Comparison of ENCODE assay signal across 17 cellular contexts in the genomic region with DNA sequence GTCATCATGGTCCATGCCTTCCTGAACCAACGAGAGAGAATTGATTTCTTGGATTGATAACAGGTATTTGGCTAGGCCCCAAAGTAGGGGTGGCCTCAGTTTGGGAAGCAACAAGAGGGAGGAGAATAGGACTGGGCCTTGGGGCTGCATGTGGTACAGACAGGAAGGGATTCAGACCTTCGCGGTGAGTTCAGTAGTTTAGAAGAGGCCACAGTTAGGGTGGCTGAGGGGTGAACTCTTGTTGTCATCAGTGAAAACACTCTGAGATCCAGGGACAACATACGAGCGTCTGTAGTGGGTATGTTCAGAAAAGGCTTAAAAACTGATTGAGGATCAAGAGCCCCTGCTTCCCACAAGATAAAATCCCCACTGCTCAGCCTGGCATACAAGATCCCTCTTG.
DNase-seq lines count a peak whose midpoint lies in the region; ATAC-seq and TF ChIP-seq lines count a peak whose summit lies in the region.
"Had no signal": no experiment of that assay in that cellular context is flagged by ENCODE, and none has a peak within 500 bp of the region (broad histone marks: within the 10 kb centered on the region; RNA-seq: fewer than 3 reads in every experiment).

No MANE protein-coding gene starts in this region.

- H3K27ac ChIP-seq in OCI-LY3 (ENCODE audit: low read length) (peak overlapping the region; percentile 97), fibroblast of lung (ENCODE audit: insufficient read depth, low read length) (peak overlapping the region; percentile 41)
- H3K27ac ChIP-seq: upper lobe of left lung had no signal

- H2AFZ ChIP-seq in OCI-LY3 (ENCODE audit: low read depth, low read length) = no peak overlapping the region
- no peak overlapping the region for H2AFZ ChIP-seq in fibroblast of lung (ENCODE audit: low read length)

- H3K9ac ChIP-seq in OCI-LY3 (ENCODE audit: low read length) = peak overlapping the region; percentile 93
- no peak overlapping the region for H3K9ac ChIP-seq in fibroblast of lung (ENCODE audit: insufficient read depth, low read length)
- H3K9ac ChIP-seq in skeletal muscle satellite cell (ENCODE audit: low read depth, low read length) = no peak overlapping the region

- no peaks in the 10 kb centered on the region for H4K20me1 ChIP-seq in OCI-LY3 (ENCODE audit: insufficient read depth, low read length)
- H4K20me1 ChIP-seq in fibroblast of lung (ENCODE audit: control insufficient read depth, extremely low read depth, insufficient read depth, low read length) = no peaks in the 10 kb centered on the region

- H3K27me3 ChIP-seq in OCI-LY3 (ENCODE audit: low read depth, low read length) (no peaks in the 10 kb centered on the region), fibroblast of lung (ENCODE audit: control insufficient read depth, insufficient read depth, low read length) (no peaks in the 10 kb centered on the region), skeletal muscle satellite cell (ENCODE audit: control insufficient read depth, insufficient read depth, low read length) (peaks cover 33% of the 10 kb centered on the region)
- H3K27me3 ChIP-seq: upper lobe of left lung had no signal

- no peak for TF ChIP-seq CTCF in OCI-LY3 (IDR thresholded peaks at IDR 0.05; ENCODE audit: low read depth, low read length)
- TF ChIP-seq CTCF in fibroblast of lung (conservative IDR thresholded peaks at IDR 0.05 in 1 of 2, IDR thresholded peaks at IDR 0.05 in 1 of 2; ENCODE audit: low read depth in 1 of 2, low read length in 2 of 2) = no peak
- TF ChIP-seq CTCF in GM13976 (IDR thresholded peaks at IDR 0.05; ENCODE audit: borderline replicate concordance, control extremely low read depth, extremely low read depth, insufficient read depth, missing control alignments) = no peak

- in situ Hi-C loops in GM13976 (cut with MboI; ENCODE audit: low sequenced_read_pairs, unreplicated experiment) = no loop called here

- H3K79me2 ChIP-seq in OCI-LY3 (ENCODE audit: low read length) (0 out of 2 replicates have a peak, but pooled peaks cover 3% of the 10 kb centered on the region), fibroblast of lung (ENCODE audit: control insufficient read depth, insufficient read depth, low read length) (no peaks in the 10 kb centered on the region)

- no peaks in the 10 kb centered on the region for H3K9me3 ChIP-seq in OCI-LY3 (ENCODE audit: insufficient read depth, low read length)
- H3K9me3 ChIP-seq in fibroblast of lung (ENCODE audit: control insufficient read depth, insufficient read depth, low read depth, low read length) = no peaks in the 10 kb centered on the region
- no peaks in the 10 kb centered on the region for H3K9me3 ChIP-seq in skeletal muscle satellite cell (replicated peaks; ENCODE audit: low read length)
- H3K9me3 ChIP-seq: upper lobe of left lung had no signal

- H3K4me1 ChIP-seq in OCI-LY3 (ENCODE audit: low read length) (peaks cover 61% of the 10 kb centered on the region), fibroblast of lung (ENCODE audit: control insufficient read depth, extremely low read depth, insufficient read depth, low read length) (peaks cover 37% of the 10 kb centered on the region), skeletal muscle satellite cell (ENCODE audit: control insufficient read depth, insufficient read depth, low read length) (peaks cover 23% of the 10 kb centered on the region)

- DNase-seq in GM03348 (ENCODE audit: low spot score) (peak; percentile 29), fibroblast of lung (ENCODE audit: low read depth in 2 of 2) (peak in 1 of 2 donors; percentile 23), GM13976 (ENCODE audit: low spot score) (no peak), NOMO-1 treated with DMSO at 0.1 percent for 48 hours (lab: John Stamatoyannopoulos, UW; ENCODE audit: unreplicated experiment) (no peak), DMS114 treated with DMSO at 0.1 percent for 48 hours (lab: John Stamatoyannopoulos, UW; ENCODE audit: unreplicated experiment) (no peak)
- DNase-seq: activated CD4-positive, alpha-beta T cell treated with anti-CD3 and anti-CD28 coated beads for 4 hours; activated naive CD8-positive, alpha-beta T cell treated with anti-CD3 and anti-CD28 coated beads for 36 hours; AML-193; NCI-H187 treated with DMSO at 0.1 percent for 48 hours; NCI-H526 treated with DMSO at 0.1 percent for 48 hours; Right ventricle myocardium superior; T-helper 9 cell; upper lobe of left lung had no signal

- no peak for ATAC-seq in GM19324 (IDR thresholded peaks at IDR 0.05; ENCODE audit: low FRiP score, unreplicated experiment)

- H3K36me3 ChIP-seq in OCI-LY3 (replicated peaks; ENCODE audit: low read depth, low read length) (peaks cover 3% of the 10 kb centered on the region), fibroblast of lung (ENCODE audit: control insufficient read depth, insufficient read depth, low read length) (no peaks in the 10 kb centered on the region), skeletal muscle satellite cell (ENCODE audit: insufficient read depth, low read length) (no peaks in the 10 kb centered on the region)
- H3K36me3 ChIP-seq: upper lobe of left lung had no signal

- H3K4me2 ChIP-seq in OCI-LY3 (ENCODE audit: low read length) (peak overlapping the region; percentile 92), fibroblast of lung (ENCODE audit: extremely low read depth, insufficient read depth, low read length) (no peak overlapping the region), skeletal muscle satellite cell (ENCODE audit: low read length) (peak overlapping the region; percentile 23)

- H3K4me3 ChIP-seq in OCI-LY3 (ENCODE audit: low read length) = peak overlapping the region; percentile 2; the same call in 1 of the 2 replicates
- no peak overlapping the region for H3K4me3 ChIP-seq in fibroblast of lung (replicated peaks in 1 of 4; ENCODE audit: control extremely low read depth in 1 of 4, insufficient read depth in 1 of 4, low read depth in 3 of 4, low read length in 4 of 4)
- H3K4me3 ChIP-seq in skeletal muscle satellite cell (ENCODE audit: low read length) = no peak overlapping the region
- H3K4me3 ChIP-seq: lung, upper lobe of left lung had no signal
